Comparison of ENCODE assay signal across 8 cellular contexts in the genomic region with DNA sequence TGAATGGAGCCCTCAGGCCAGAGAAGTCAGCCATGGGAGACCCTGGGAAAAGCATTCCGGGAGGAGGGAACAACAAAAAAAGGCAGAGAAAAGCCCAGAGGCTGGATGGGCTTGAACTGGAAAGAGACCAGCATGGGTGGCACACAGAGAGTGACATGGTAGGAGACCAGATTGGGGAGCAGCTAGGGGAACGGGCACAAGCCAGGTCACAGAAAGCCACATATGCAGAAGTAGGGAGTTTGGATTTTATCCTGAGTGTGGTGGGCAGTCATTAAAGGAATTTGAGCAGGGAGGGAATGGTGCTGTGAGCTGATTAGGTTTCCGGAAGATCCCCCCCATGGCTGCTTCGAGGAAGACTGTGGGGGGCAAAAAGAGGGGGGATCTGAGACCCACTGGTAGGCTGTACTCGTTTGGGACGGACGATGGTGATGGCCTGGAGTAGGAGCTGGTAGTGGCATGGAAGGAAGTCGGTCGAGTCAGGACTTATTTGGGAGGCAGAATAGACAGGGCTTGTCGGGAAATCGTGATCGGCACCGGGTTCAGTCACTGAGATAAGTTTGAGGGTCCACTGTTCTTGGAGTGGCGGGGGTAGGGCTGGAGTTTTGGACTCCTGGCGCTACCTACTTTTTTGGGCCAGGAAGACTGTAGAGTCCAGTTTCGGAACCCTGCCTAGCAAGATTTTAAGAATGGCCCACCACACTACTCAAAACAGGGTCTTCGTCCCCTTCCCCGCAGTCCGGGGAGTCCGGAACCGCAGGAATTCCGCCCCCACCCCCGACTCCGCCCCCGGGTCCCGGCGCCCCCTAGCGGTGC. TPM values are rescaled to one million over a fixed set of nuclear protein-coding genes. Genes with fewer than 3 reads are reported as not detected.
DNase-seq lines count a peak whose midpoint lies in the region; ATAC-seq and TF ChIP-seq lines count a peak whose summit lies in the region.

No MANE protein-coding gene starts in this region.

- H3K4me2 ChIP-seq in H9 (ENCODE audit: insufficient read depth, insufficient read length, low read length) = peak overlapping the region; percentile 90

- H3K4me3 ChIP-seq in AG04449 (ENCODE audit: low read depth, low read length) = peak overlapping the region; percentile 90
- H3K4me3 ChIP-seq in heart right ventricle = peak overlapping the region; percentile 66 to 91 (median 82)

- peaks cover 19% of the 10 kb centered on the region in 2 experiments for H3K4me1 Mint-ChIP-seq in H9

- no peak overlapping the region for H2BK120ac ChIP-seq in H9 (ENCODE audit: low read depth, low read length, poor library complexity, severe bottlenecking)

- H3K4me1 ChIP-seq in H9 (ENCODE audit: insufficient read depth, low read length) = no peaks in the 10 kb centered on the region; the same call in 1 of the 2 replicates
- H3K4me1 ChIP-seq in heart right ventricle = peaks cover 5 to 55% (median 43%) of the 10 kb centered on the region in 9 donors

- H3K9me3 Mint-ChIP-seq in H9 = peaks cover 0 to 1% of the 10 kb centered on the region in 2 experiments; a peak in 1 of 5 replicates

- peak overlapping the region; percentile 57 for H3K9ac ChIP-seq in H9 (ENCODE audit: extremely low read depth, insufficient read length, low read length)

- H4K20me1 ChIP-seq in H9 (ENCODE audit: control insufficient read depth, insufficient read depth, insufficient read length) = no peaks in the 10 kb centered on the region

- no peak overlapping the region for H2BK12ac ChIP-seq in H9 (ENCODE audit: insufficient read length, low read depth, low read length)

- TF ChIP-seq CTCF in AG04449 (IDR thresholded peaks at IDR 0.05; ENCODE audit: insufficient read depth, low read length, missing control alignments) (no peak), H9 (conservative IDR thresholded peaks at IDR 0.05) (no peak), heart right ventricle (IDR thresholded peaks at IDR 0.05) (peak in 1 of 9 donors; percentile 76)

- H3K79me2 ChIP-seq in H9 (ENCODE audit: insufficient read depth, low read length) = no peaks in the 10 kb centered on the region

- no peak overlapping the region for H4K91ac ChIP-seq in H9 (ENCODE audit: insufficient read length, low read depth, low read length)

- H2AFZ ChIP-seq in H9 (ENCODE audit: low read length) = no peak overlapping the region

- peaks cover 0 to 5% (median 4%) of the 10 kb centered on the region in 3 experiments; a peak in 3 of 7 replicates for H3K36me3 Mint-ChIP-seq in H9 (ENCODE audit: insufficient read depth in 1 of 3, low read depth in 3 of 3)

- intact Hi-C loops in heart right ventricle (cut with DNase I) = loop anchor here in 4 of 10 donors (1.0 to 10.0 kb wide), 7 partner anchors 8 to 177 kb away; partner anchors contain the start of genes C19orf47 (in 3 of the 4), PLD3 (in 3 of the 4), LTBP4 (in 1 of the 4) and SERTAD3 (in 1 of the 4)

- no peaks in the 10 kb centered on the region for H3K79me1 ChIP-seq in H9 (ENCODE audit: insufficient read depth, low read depth, low read length, poor library complexity, severe bottlenecking)

- no peak overlapping the region for H3K56ac ChIP-seq in H9 (ENCODE audit: insufficient read length, low read depth, low read length)

- H3K9me3 ChIP-seq in H9 (ENCODE audit: control insufficient read depth, low read depth, low read length) = no peaks in the 10 kb centered on the region
- H3K9me3 ChIP-seq in heart right ventricle = no peaks in the 10 kb centered on the region

- H4K5ac ChIP-seq in H9 (ENCODE audit: insufficient read length, low read depth, low read length) = no peak overlapping the region

- H3K36me3 ChIP-seq in heart right ventricle = peaks cover 0 to 21% (median 12%) of the 10 kb centered on the region in 9 donors

- no peak overlapping the region for H2BK5ac ChIP-seq in H9 (ENCODE audit: insufficient read length, low read length)

- no peak overlapping the region for H3T11ph ChIP-seq in H9 (ENCODE audit: low read length)

- peak overlapping the region; percentile 92 to 96 (median 95) for H3K27ac Mint-ChIP-seq in H9

- no peak for DNase-seq in AG04449 (ENCODE audit: low read depth, low spot score)
- peak; percentile 48 for DNase-seq in H9
- peak; percentile 45 for DNase-seq in activated T-cell treated with anti-CD3 and anti-CD28 coated beads, Interleukin-2, amount 50 U/mL, for 1 hour
- no peak for DNase-seq in heart right ventricle
- DNase-seq in retina = peak; percentile 42
- no peak for DNase-seq in T-helper 9 cell
- no peak for DNase-seq in NCI-H146 (lab: John Stamatoyannopoulos, UW)
- DNase-seq in effector CD8-positive, alpha-beta T cell (lab: John Stamatoyannopoulos, UW) = no peak

- POLR2A ChIA-PET in AG04449 (lab: Yijun Ruan, JAX) = interaction anchor here (1.3 kb wide), 1 partner anchor 8 kb away, joined by 7 read pairs; no protein-coding TSS in a partner anchor

- H3K27ac ChIP-seq in H9 (ENCODE audit: insufficient read length, low read depth, low read length) = no peak overlapping the region
- H3K27ac ChIP-seq in heart right ventricle = peak overlapping the region; percentile 93 to 100 (median 98)

- H3K23me2 ChIP-seq in H9 (ENCODE audit: insufficient read length, low read depth, low read length, poor library complexity, severe bottlenecking) = peaks cover 16% of the 10 kb centered on the region

- H3K4me3 Mint-ChIP-seq in H9 = peak overlapping the region; percentile 91 to 97

- no peak overlapping the region for H3K23ac ChIP-seq in H9 (ENCODE audit: insufficient read length, low read depth, low read length)

- no CpG with 5 or more reads among the region's 28 CpGs for WGBS in H9 (ENCODE audit: extremely low coverage, insufficient read length, low lambda C conversion rate)
- WGBS in heart right ventricle, 2 donors = 1% methylated on average over 27 to 28 of the region's 28 CpGs

- H3K27me3 Mint-ChIP-seq in H9 (ENCODE audit: low read depth) = no peaks in the 10 kb centered on the region

- no peak overlapping the region for H2BK20ac ChIP-seq in H9 (ENCODE audit: low read depth, low read length, poor library complexity, severe bottlenecking)

- H3K27me3 ChIP-seq in H9 (ENCODE audit: insufficient read depth, low read length) = no peaks in the 10 kb centered on the region
- no peaks in the 10 kb centered on the region for H3K27me3 ChIP-seq in heart right ventricle

- H2BK15ac ChIP-seq in H9 (ENCODE audit: low read depth, low read length) = no peak overlapping the region

- ATAC-seq in heart right ventricle = peak in 3 of 8 donors; percentile 3 to 9 (median 4)

- H3K18ac ChIP-seq in H9 (ENCODE audit: insufficient read length, low read depth, low read length) = no peak overlapping the region

- no peak overlapping the region for H4K8ac ChIP-seq in H9 (replicated peaks; ENCODE audit: insufficient read length, low read depth, low read length)

- H3K14ac ChIP-seq in H9 (ENCODE audit: insufficient read depth, low read length) = peak overlapping the region; percentile 16; the same call in 1 of the 2 replicates

- H2AK5ac ChIP-seq in H9 (ENCODE audit: insufficient read length, low read length) = no peak overlapping the region

- CTCF ChIA-PET in AG04449 (lab: Yijun Ruan, JAX) = interaction anchor here (0.7 to 2.3 kb wide), 8 partner anchors 9 to 210 kb away, joined by 3 to 14 read pairs (median 4); no protein-coding TSS in a partner anchor

- H3K4ac ChIP-seq in H9 (ENCODE audit: low read depth, low read length) = no peak overlapping the region

RNA-seq across cellular contexts. Expression of gene SERTAD1, which starts 0.9 kb away (rescaled TPM):
- total RNA-seq in H9 (2021) = 7.9 and 9.3 TPM in 2 replicates
- 10 to 100 TPM in 3 of 10 donors, 1 to 10 TPM in 7; 6.3 to 16.8 (median 8.4) TPM for total RNA-seq in heart right ventricle
- polyA plus RNA-seq in heart right ventricle = 10 to 100 TPM; 13.4 to 35.8 TPM

RNA-seq across cellular contexts. Expression of gene PRX, which starts 11.7 kb away (rescaled TPM):
- total RNA-seq in H9 (2021) (3.8 and 4.0 TPM in 2 replicates), heart right ventricle (1 to 10 TPM; 1.7 to 3.8 (median 2.7) TPM)
- polyA plus RNA-seq in heart right ventricle = 1 to 10 TPM; 2.4 to 2.7 TPM

RNA-seq across cellular contexts. Expression of gene SERTAD3, which starts 19.3 kb away (rescaled TPM):
- total RNA-seq in H9 (2021) = 30.9 and 32.2 TPM in 2 replicates
- total RNA-seq in heart right ventricle = 10 to 100 TPM; 19.4 to 37.5 (median 27.4) TPM
- 10 to 100 TPM; 35.3 to 35.6 TPM for polyA plus RNA-seq in heart right ventricle

RNA-seq across cellular contexts. Expression of gene HIPK4, which starts 34.9 kb away (rescaled TPM):
- total RNA-seq in H9 (2021) (0.15 TPM in 1 of 2 replicates, not detected in the other), heart right ventricle (under 1 TPM in 2 of 10 donors, not detected in 8; 0.10 to 0.15 TPM)
- under 1 TPM in 1 of 2 donors, not detected in 1; 0.09 TPM for polyA plus RNA-seq in heart right ventricle

RNA-seq across cellular contexts. Expression of gene BLVRB, which starts 40.7 kb away (rescaled TPM):
- total RNA-seq in H9 (2021) (27.9 and 30.4 TPM in 2 replicates), heart right ventricle (100 to 1,000 TPM in 3 of 10 donors, 10 to 100 TPM in 7; 70.9 to 144 (median 91.4) TPM)
- 100 to 1,000 TPM in 1 of 2 donors, 10 to 100 TPM in 1; 95.8 to 213 TPM for polyA plus RNA-seq in heart right ventricle

Comparison
In these comparisons a context has a peak if more than half of its experiments do, and no peak if none do; other contexts are left out.
1. DNase-seq: peak in H9 (single experiment), activated T-cell treated with anti-CD3 and anti-CD28 coated beads, Interleukin-2, amount 50 U/mL, for 1 hour (single experiment) and retina (single experiment); none in AG04449 (single experiment), heart right ventricle (0 of 2), T-helper 9 cell (single experiment), NCI-H146 (single experiment) and effector CD8-positive, alpha-beta T cell (single experiment).